ENCODE assay signal across 8 cellular contexts in the genomic region with DNA sequence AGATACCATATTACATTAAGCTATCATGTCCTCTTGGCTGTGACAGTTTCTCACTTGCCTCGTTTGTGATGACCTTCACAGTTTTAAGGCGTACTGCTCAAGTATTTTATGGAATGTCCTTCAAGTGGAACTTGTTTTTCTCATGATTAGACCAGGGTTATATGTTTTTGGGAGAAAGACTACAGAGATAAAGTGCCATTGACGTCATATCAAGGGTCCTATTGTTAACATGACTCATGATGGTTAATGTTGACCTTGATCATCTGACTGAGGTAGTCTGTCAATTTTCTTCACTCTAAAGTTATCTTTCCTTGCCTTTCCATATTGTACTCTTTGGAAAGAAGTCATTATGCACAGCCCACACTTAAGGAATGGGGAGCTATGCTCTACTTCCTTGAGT.
"Had no signal": no experiment of that assay in that cellular context is flagged by ENCODE, and none has a peak within 500 bp of the region (broad histone marks: within the 10 kb centered on the region; RNA-seq: fewer than 3 reads in every experiment).

No MANE protein-coding gene starts in this region.

- H3K4me2 ChIP-seq: GM23338 had no signal

- H3K9me3 ChIP-seq: HAP-1 had no signal

- DNase-seq: H7, Kasumi-1, KG1 had no signal

- FAIRE-seq: H1, HTR-8/SVneo had no signal

- H3K36me3 ChIP-seq: HAP-1 had no signal

- ATAC-seq: GM23338, HCT116 had no signal

- H3K4me3 ChIP-seq: GM23338, HAP-1 had no signal
